13 cellular contexts compared by ENCODE assay signal in the genomic region with DNA sequence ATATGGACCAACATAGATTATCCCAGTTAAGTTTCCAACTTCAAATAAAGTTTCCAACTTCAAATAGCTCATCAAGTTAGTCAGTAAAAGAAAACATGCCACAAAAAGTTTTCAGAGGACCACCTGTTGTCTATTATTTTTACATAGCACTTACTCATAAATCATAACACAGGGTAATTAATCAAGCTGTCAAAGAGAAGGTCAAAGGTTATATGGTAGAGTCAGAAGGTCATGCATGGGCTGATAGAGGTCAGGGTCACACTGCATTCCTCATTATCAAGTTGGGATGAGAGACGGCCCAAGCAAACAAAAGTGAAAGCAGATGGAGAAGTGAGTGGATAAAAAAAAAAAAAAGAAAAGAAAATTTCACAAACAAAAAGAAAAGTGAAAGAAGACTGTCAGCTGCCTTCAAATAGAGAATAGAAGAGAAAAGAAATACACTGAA.
DNase-seq lines count a peak whose midpoint lies in the region; ATAC-seq and TF ChIP-seq lines count a peak whose summit lies in the region.
"Had no signal": no experiment of that assay in that cellular context is flagged by ENCODE, and none has a peak within 500 bp of the region (broad histone marks: within the 10 kb centered on the region; RNA-seq: fewer than 3 reads in every experiment).

No MANE protein-coding gene starts in this region.

- H3K4me3 Mint-ChIP-seq in activated naive CD8-positive, alpha-beta T cell: peak overlapping the region; percentile 48
- no peak overlapping the region for H3K4me3 Mint-ChIP-seq in activated naive CD8-positive, alpha-beta T cell treated with anti-CD3 and anti-CD28 coated beads, Interleukin-2, amount 50 U/mL, for 24 hours
- peak overlapping the region; percentile 58 to 94 (median 78) for H3K4me3 Mint-ChIP-seq in immature natural killer cell
- H3K4me3 Mint-ChIP-seq: activated naive CD4-positive, alpha-beta T cell treated with anti-CD3 and anti-CD28 coated beads, Interleukin-2, amount 50 U/mL, for 24 hours; CD4-positive, CD25-positive, alpha-beta regulatory T cell had no signal

- TF ChIP-seq CTCF in WI38 (IDR thresholded peaks at IDR 0.05; ENCODE audit: low read depth, low read length): no peak

- ATAC-seq in activated naive CD8-positive, alpha-beta T cell treated with anti-CD3 and anti-CD28 coated beads, Interleukin-2, amount 50 U/mL, for 24 hours: no peak
- no peak for ATAC-seq in GM21447 (IDR thresholded peaks at IDR 0.05; ENCODE audit: unreplicated experiment)
- ATAC-seq: HCT116 had no signal

- no peaks in the 10 kb centered on the region for H3K27me3 Mint-ChIP-seq in activated naive CD8-positive, alpha-beta T cell
- no peaks in the 10 kb centered on the region for H3K27me3 Mint-ChIP-seq in activated naive CD8-positive, alpha-beta T cell treated with anti-CD3 and anti-CD28 coated beads, Interleukin-2, amount 50 U/mL, for 24 hours
- H3K27me3 Mint-ChIP-seq in immature natural killer cell (ENCODE audit: low read depth in 3 of 3): peaks cover 0 to 2% (median 0%) of the 10 kb centered on the region in 3 donors
- H3K27me3 Mint-ChIP-seq: activated naive CD4-positive, alpha-beta T cell treated with anti-CD3 and anti-CD28 coated beads, Interleukin-2, amount 50 U/mL, for 24 hours; CD4-positive, CD25-positive, alpha-beta regulatory T cell had no signal

- no peaks in the 10 kb centered on the region for H3K9me3 Mint-ChIP-seq in activated naive CD8-positive, alpha-beta T cell (ENCODE audit: low read depth)
- no peaks in the 10 kb centered on the region for H3K9me3 Mint-ChIP-seq in activated naive CD8-positive, alpha-beta T cell treated with anti-CD3 and anti-CD28 coated beads, Interleukin-2, amount 50 U/mL, for 24 hours
- H3K9me3 Mint-ChIP-seq in immature natural killer cell: no peaks in the 10 kb centered on the region
- H3K9me3 Mint-ChIP-seq: activated naive CD4-positive, alpha-beta T cell treated with anti-CD3 and anti-CD28 coated beads, Interleukin-2, amount 50 U/mL, for 24 hours; CD4-positive, CD25-positive, alpha-beta regulatory T cell had no signal

- H3K4me3 ChIP-seq in WI38 (ENCODE audit: low read depth, low read length): peak overlapping the region; percentile 27
- H3K4me3 ChIP-seq: lung had no signal

- no peak for DNase-seq in activated naive CD8-positive, alpha-beta T cell treated with anti-CD3 and anti-CD28 coated beads, Interleukin-2, amount 50 U/mL, for 24 hours
- peak; percentile 17 to 32 (median 20) for DNase-seq in immature natural killer cell
- DNase-seq in NCI-H128 (lab: John Stamatoyannopoulos, UW; ENCODE audit: unreplicated experiment): no peak
- no peak for DNase-seq in HT-29 (ENCODE audit: low spot score)
- DNase-seq in NCI-H1436 (lab: John Stamatoyannopoulos, UW): no peak
- DNase-seq: NCI-H345 had no signal

- H3K27ac Mint-ChIP-seq in activated naive CD8-positive, alpha-beta T cell: no peak overlapping the region
- no peak overlapping the region for H3K27ac Mint-ChIP-seq in activated naive CD8-positive, alpha-beta T cell treated with anti-CD3 and anti-CD28 coated beads, Interleukin-2, amount 50 U/mL, for 24 hours
- peak overlapping the region; percentile 65 to 84 (median 78) for H3K27ac Mint-ChIP-seq in immature natural killer cell
- H3K27ac Mint-ChIP-seq: activated naive CD4-positive, alpha-beta T cell treated with anti-CD3 and anti-CD28 coated beads, Interleukin-2, amount 50 U/mL, for 24 hours; CD4-positive, CD25-positive, alpha-beta regulatory T cell had no signal

- peaks cover 6% of the 10 kb centered on the region for H3K36me3 Mint-ChIP-seq in activated naive CD8-positive, alpha-beta T cell
- peaks cover 3% of the 10 kb centered on the region for H3K36me3 Mint-ChIP-seq in activated naive CD8-positive, alpha-beta T cell treated with anti-CD3 and anti-CD28 coated beads, Interleukin-2, amount 50 U/mL, for 24 hours (ENCODE audit: low read depth)
- no peaks in the 10 kb centered on the region for H3K36me3 Mint-ChIP-seq in immature natural killer cell
- H3K36me3 Mint-ChIP-seq: CD4-positive, CD25-positive, alpha-beta regulatory T cell had no signal

- peaks cover 25% of the 10 kb centered on the region for H3K4me1 Mint-ChIP-seq in activated naive CD8-positive, alpha-beta T cell (ENCODE audit: low read depth)
- peaks cover 17% of the 10 kb centered on the region for H3K4me1 Mint-ChIP-seq in activated naive CD8-positive, alpha-beta T cell treated with anti-CD3 and anti-CD28 coated beads, Interleukin-2, amount 50 U/mL, for 24 hours
- H3K4me1 Mint-ChIP-seq in immature natural killer cell: peaks cover 29 to 35% of the 10 kb centered on the region in 2 donors

Comparison
In these comparisons a context has a peak if more than half of its experiments do, and no peak if none do; other contexts are left out.
1. H3K27ac Mint-ChIP-seq: peak in immature natural killer cell (6 of 6); none in activated naive CD8-positive, alpha-beta T cell (single experiment) and activated naive CD8-positive, alpha-beta T cell treated with anti-CD3 and anti-CD28 coated beads, Interleukin-2, amount 50 U/mL, for 24 hours (single experiment).
2. DNase-seq: peak in immature natural killer cell (3 of 3); none in activated naive CD8-positive, alpha-beta T cell treated with anti-CD3 and anti-CD28 coated beads, Interleukin-2, amount 50 U/mL, for 24 hours (single experiment), NCI-H128 (single experiment), HT-29 (single experiment) and NCI-H1436 (single experiment).